8 cellular contexts compared by ENCODE assay signal in genomic region chr7:1368682-1369571, GRCh38.
DNase-seq lines count a peak whose midpoint lies in the region; ATAC-seq and TF ChIP-seq lines count a peak whose summit lies in the region.

No MANE protein-coding gene starts in this region.

- TF ChIP-seq EP300 in esophagus muscularis mucosa (IDR thresholded peaks at IDR 0.05): no peak

- no peaks in the 10 kb centered on the region for H3K36me3 ChIP-seq in esophagus muscularis mucosa
- no peaks in the 10 kb centered on the region for H3K36me3 ChIP-seq in body of pancreas (replicated peaks in 1 of 2; ENCODE audit: insufficient read depth in 1 of 2, low read depth in 2 of 2)

- TF ChIP-seq POLR2A in esophagus muscularis mucosa (IDR thresholded peaks at IDR 0.05; ENCODE audit: low read depth) (no peak), body of pancreas (IDR thresholded peaks at IDR 0.05) (no peak)

- no peaks in the 10 kb centered on the region for H3K4me1 Mint-ChIP-seq in activated naive CD4-positive, alpha-beta T cell treated with anti-CD3 and anti-CD28 coated beads for 36 hours (ENCODE audit: low read depth)

- in situ Hi-C loops in astrocyte of the spinal cord (cut with HindIII; ENCODE audit: low sequenced_read_pairs): no loop called here

- H3K4me1 ChIP-seq in esophagus muscularis mucosa (peaks cover 0 to 17% (median 10%) of the 10 kb centered on the region in 4 donors), body of pancreas (no peaks in the 10 kb centered on the region)

- WGBS in esophagus muscularis mucosa: 1% methylated on average over 22 of the region's 74 CpGs
- 2 to 11% methylated on average over 11 to 70 of the region's 74 CpGs for WGBS in body of pancreas, 2 donors

- peaks cover 2% of the 10 kb centered on the region for H3K36me3 Mint-ChIP-seq in activated naive CD4-positive, alpha-beta T cell treated with anti-CD3 and anti-CD28 coated beads for 36 hours (ENCODE audit: low read depth)

- CTCF ChIA-PET in activated naive CD4-positive, alpha-beta T cell treated with anti-CD3 and anti-CD28 coated beads for 36 hours (lab: Charles Lee): no interaction called here

- ATAC-seq in body of pancreas: no peak

- intact Hi-C loops in activated naive CD4-positive, alpha-beta T cell treated with anti-CD3 and anti-CD28 coated beads for 36 hours (cut with micrococcal nuclease): no loop called here
- intact Hi-C loops in esophagus muscularis mucosa (cut with DNase I): no loop called here
- intact Hi-C loops in body of pancreas (cut with DNase I): no loop called here

- no peak overlapping the region for H3K27ac ChIP-seq in esophagus muscularis mucosa (replicated peaks in 1 of 4)
- H3K27ac ChIP-seq in body of pancreas: no peak overlapping the region

- H3K27ac Mint-ChIP-seq in activated naive CD4-positive, alpha-beta T cell treated with anti-CD3 and anti-CD28 coated beads for 36 hours: no peak overlapping the region

- H3K9me3 Mint-ChIP-seq in activated naive CD4-positive, alpha-beta T cell treated with anti-CD3 and anti-CD28 coated beads for 36 hours: peaks cover 7% of the 10 kb centered on the region

- DNase-seq in activated naive CD4-positive, alpha-beta T cell treated with anti-CD3 and anti-CD28 coated beads for 36 hours: peak; percentile 50
- DNase-seq in activated naive CD4-positive, alpha-beta T cell (lab: John Stamatoyannopoulos, UW): no peak
- DNase-seq in NCI-H460 (ENCODE audit: extremely low read depth, low read depth) (peak; percentile 59), astrocyte of the spinal cord (ENCODE audit: low read depth, low spot score) (no peak), NCI-H128 (lab: John Stamatoyannopoulos, UW; ENCODE audit: unreplicated experiment) (no peak), esophagus muscularis mucosa (ENCODE audit: extremely low spot score) (no peak), body of pancreas (no peak)
- peak; percentile 20 for DNase-seq in stimulated activated CD4-positive, alpha-beta T cell treated with anti-CD3 and anti-CD28 coated beads, Interleukin-12 subunit alpha, Interleukin-12 subunit beta, amount 100 ng/mL, for 4 hours

- H3K27me3 ChIP-seq in esophagus muscularis mucosa: peaks cover 0 to 100% (median 38%) of the 10 kb centered on the region in 4 donors
- H3K27me3 ChIP-seq in body of pancreas: peaks cover 0 to 28% of the 10 kb centered on the region in 2 donors

- H3K4me3 ChIP-seq in astrocyte of the spinal cord (ENCODE audit: low read depth, low read length) (no peak overlapping the region), esophagus muscularis mucosa (peak overlapping the region in 1 of 4 donors; percentile 9), body of pancreas (no peak overlapping the region)

- H3K4me3 Mint-ChIP-seq in activated naive CD4-positive, alpha-beta T cell treated with anti-CD3 and anti-CD28 coated beads for 36 hours: no peak overlapping the region

- peaks cover 0 to 25% (median 14%) of the 10 kb centered on the region in 4 donors for H3K9me3 ChIP-seq in esophagus muscularis mucosa
- peaks cover 0 to 8% (median 0%) of the 10 kb centered on the region in 3 donors for H3K9me3 ChIP-seq in body of pancreas

- peaks cover 40% of the 10 kb centered on the region for H3K27me3 Mint-ChIP-seq in activated naive CD4-positive, alpha-beta T cell treated with anti-CD3 and anti-CD28 coated beads for 36 hours (ENCODE audit: low read depth)

- TF ChIP-seq CTCF in astrocyte of the spinal cord (IDR thresholded peaks at IDR 0.05; ENCODE audit: low read depth, low read length) (peak; percentile 13), esophagus muscularis mucosa (IDR thresholded peaks at IDR 0.05) (no peak), body of pancreas (IDR thresholded peaks at IDR 0.05) (no peak)

Comparison
In these comparisons a context has a peak if more than half of its experiments do, and no peak if none do; other contexts are left out.
1. DNase-seq: peak in activated naive CD4-positive, alpha-beta T cell treated with anti-CD3 and anti-CD28 coated beads for 36 hours (single experiment), NCI-H460 (single experiment) and stimulated activated CD4-positive, alpha-beta T cell treated with anti-CD3 and anti-CD28 coated beads, Interleukin-12 subunit alpha, Interleukin-12 subunit beta, amount 100 ng/mL, for 4 hours (single experiment); none in activated naive CD4-positive, alpha-beta T cell (0 of 4), astrocyte of the spinal cord (single experiment), NCI-H128 (single experiment), esophagus muscularis mucosa (single experiment) and body of pancreas (0 of 4).